ENCODE assay signal across 14 cellular contexts in genomic region chr20:36579996-36580545, GRCh38. TPM values are rescaled to one million over a fixed set of nuclear protein-coding genes. Genes with fewer than 3 reads are reported as not detected.
DNase-seq lines count a peak whose midpoint lies in the region; ATAC-seq and TF ChIP-seq lines count a peak whose summit lies in the region.
"Had no signal": no experiment of that assay in that cellular context is flagged by ENCODE, and none has a peak within 500 bp of the region (broad histone marks: within the 10 kb centered on the region; RNA-seq: fewer than 3 reads in every experiment).

No MANE protein-coding gene starts in this region.

- H3K4me3 ChIP-seq in CD8-positive, alpha-beta T cell (ENCODE audit: low read depth, low read length), result no peak overlapping the region
- no peak overlapping the region for H3K4me3 ChIP-seq in prostate gland
- H3K4me3 ChIP-seq: GM12878 had no signal

- ATAC-seq in CD8-positive, alpha-beta T cell, result no peak
- no peak for ATAC-seq in HG02623 (IDR thresholded peaks at IDR 0.05; ENCODE audit: unreplicated experiment)
- ATAC-seq: GM12878, HCT116 had no signal

- H3K9me3 ChIP-seq in CD8-positive, alpha-beta T cell (ENCODE audit: low read length), result no peaks in the 10 kb centered on the region
- no peaks in the 10 kb centered on the region for H3K9me3 ChIP-seq in prostate gland

- peak overlapping the region; percentile 37 for H3K27ac Mint-ChIP-seq in CD8-positive, alpha-beta T cell
- peak overlapping the region; percentile 35 for H3K27ac Mint-ChIP-seq in mesothelial cell of epicardium

- no peak for DNase-seq in CD8-positive, alpha-beta T cell
- DNase-seq in LHCN-M2 (ENCODE audit: low read depth) (peak; percentile 45), astrocyte of the hippocampus (ENCODE audit: low read depth, low spot score) (peak; percentile 83), mesothelial cell of epicardium (ENCODE audit: low spot score in 2 of 2, unreplicated experiment in 2 of 2) (no peak), prostate gland (ENCODE audit: low spot score) (no peak), C1 segment of cervical spinal cord (lab: John Stamatoyannopoulos, UW) (no peak), NCI-H69 (lab: John Stamatoyannopoulos, UW) (no peak)
- DNase-seq: Karpas-422; stimulated activated CD4-positive, alpha-beta T cell treated with anti-CD3 and anti-CD28 coated beads, Interleukin-12 subunit alpha, Interleukin-12 subunit beta, amount 100 ng/mL, for 4 hours; stimulated activated CD8-positive, alpha-beta memory T cell treated with anti-CD3 and anti-CD28 coated beads, Interleukin-4, amount 100 ng/mL, for 48 hours had no signal

- POLR2A ChIA-PET in CD8-positive, alpha-beta T cell (lab: Charles Lee), result interaction anchor here (0.5 to 1.4 kb wide), 2 partner anchors 14 to 23 kb away, joined by 4 read pairs; no protein-coding TSS in a partner anchor

- intact Hi-C loops in CD8-positive, alpha-beta T cell (cut with DNase I, micrococcal nuclease), result loop anchor here in 1 of 2 experiments (10.0 kb wide), 1 partner anchor 625 kb away; the partner anchor contains the start of gene SCAND1
- intact Hi-C loops in prostate gland (cut with DNase I), result loop anchor here (10.0 kb wide), 1 partner anchor 285 kb away; a partner anchor contains a TSS

- no peak for TF ChIP-seq CTCF in CD8-positive, alpha-beta T cell (IDR thresholded peaks at IDR 0.05)
- TF ChIP-seq CTCF in mesothelial cell of epicardium (IDR thresholded peaks at IDR 0.05; ENCODE audit: unreplicated experiment) (no peak), prostate gland (IDR thresholded peaks at IDR 0.05) (no peak)

- H3K27me3 ChIP-seq in CD8-positive, alpha-beta T cell (ENCODE audit: insufficient read depth, low read length), result no peaks in the 10 kb centered on the region
- no peaks in the 10 kb centered on the region for H3K27me3 ChIP-seq in prostate gland (replicated peaks; ENCODE audit: insufficient read depth)

- CTCF ChIA-PET in CD8-positive, alpha-beta T cell (lab: Charles Lee), result no interaction called here

- no peak for TF ChIP-seq POLR2A in prostate gland (IDR thresholded peaks at IDR 0.05)

- H3K27me3 Mint-ChIP-seq in CD8-positive, alpha-beta T cell (ENCODE audit: low read depth), result no peaks in the 10 kb centered on the region
- no peaks in the 10 kb centered on the region for H3K27me3 Mint-ChIP-seq in mesothelial cell of epicardium (ENCODE audit: low read depth)

- peaks cover 42% of the 10 kb centered on the region for H3K4me1 Mint-ChIP-seq in CD8-positive, alpha-beta T cell (ENCODE audit: low read depth)
- peaks cover 22% of the 10 kb centered on the region for H3K4me1 Mint-ChIP-seq in mesothelial cell of epicardium

- H3K36me3 ChIP-seq in CD8-positive, alpha-beta T cell (ENCODE audit: insufficient read depth, low read length), result peaks cover 31% of the 10 kb centered on the region
- H3K36me3 ChIP-seq in prostate gland, result no peaks in the 10 kb centered on the region

- no peak overlapping the region for H3K4me3 Mint-ChIP-seq in CD8-positive, alpha-beta T cell
- no peak overlapping the region for H3K4me3 Mint-ChIP-seq in mesothelial cell of epicardium

- H3K9me3 Mint-ChIP-seq in CD8-positive, alpha-beta T cell, result no peaks in the 10 kb centered on the region
- H3K9me3 Mint-ChIP-seq in mesothelial cell of epicardium, result no peaks in the 10 kb centered on the region

- H3K27ac ChIP-seq in CD8-positive, alpha-beta T cell (ENCODE audit: low read depth, low read length), result no peak overlapping the region
- H3K27ac ChIP-seq in prostate gland, result no peak overlapping the region
- H3K27ac ChIP-seq: VCaP had no signal

- WGBS in prostate gland, result 51% methylated on average over 2 of the region's 2 CpGs

- peaks cover 33% of the 10 kb centered on the region for H3K4me1 ChIP-seq in CD8-positive, alpha-beta T cell (ENCODE audit: insufficient read depth, low read length)
- peaks cover 2% of the 10 kb centered on the region for H3K4me1 ChIP-seq in prostate gland (replicated peaks)

- peaks cover 47% of the 10 kb centered on the region for H3K36me3 Mint-ChIP-seq in CD8-positive, alpha-beta T cell
- H3K36me3 Mint-ChIP-seq in mesothelial cell of epicardium, result peaks cover 20% of the 10 kb centered on the region

RNA-seq across cellular contexts. Expression of gene TGIF2, which starts 6.7 kb away (rescaled TPM):
- total RNA-seq in CD8-positive, alpha-beta T cell, result 10 to 100 TPM; 50.4 to 51.1 TPM
- total RNA-seq in LHCN-M2 (2014; rRNA removed) (5.3 and 10.2 TPM in 2 replicates), mesothelial cell of epicardium (94.4 to 101 TPM (median 98.4 TPM) in 3 replicates), prostate gland (10 to 100 TPM; 16.7 to 34.8 TPM)
- 5.1 TPM for polyA plus RNA-seq in LHCN-M2 (2012)

RNA-seq across cellular contexts. Expression of gene RAB5IF, which starts 25.5 kb away (rescaled TPM):
- 100 to 1,000 TPM; 106 to 108 TPM for total RNA-seq in CD8-positive, alpha-beta T cell
- 114 and 120 TPM in 2 replicates for total RNA-seq in LHCN-M2 (2014; rRNA removed)
- polyA plus RNA-seq in LHCN-M2 (2012), result 120 TPM
- 37.6 to 40.7 TPM (median 40.0 TPM) in 3 replicates for total RNA-seq in mesothelial cell of epicardium
- 10 to 100 TPM; 72.8 to 92.3 TPM for total RNA-seq in prostate gland

RNA-seq across cellular contexts. Expression of gene MYL9, which starts 38.8 kb away (rescaled TPM):
- total RNA-seq in CD8-positive, alpha-beta T cell, result not detected
- total RNA-seq in LHCN-M2 (2014; rRNA removed) (80.9 and 83.7 TPM in 2 replicates), mesothelial cell of epicardium (235 to 248 TPM (median 238 TPM) in 3 replicates), prostate gland (100 to 1,000 TPM; 335 to 560 TPM)
- 1,611 TPM for polyA plus RNA-seq in LHCN-M2 (2012)

Comparison
In these comparisons a context has a peak if more than half of its experiments do, and no peak if none do; other contexts are left out.
1. DNase-seq: peak in LHCN-M2 (single experiment) and astrocyte of the hippocampus (single experiment); none in CD8-positive, alpha-beta T cell (0 of 7), mesothelial cell of epicardium (0 of 2), prostate gland (single experiment), C1 segment of cervical spinal cord (0 of 14) and NCI-H69 (single experiment).
2. RNA of gene MYL9, which starts 38.8 kb away (total RNA-seq): 335 to 560 TPM in prostate gland, 235 to 248 TPM in mesothelial cell of epicardium and 80.9 to 83.7 TPM in LHCN-M2; not detected in CD8-positive, alpha-beta T cell; every median in the first group is over 10 times any median in the second.